ENCODE assay signal across 8 cellular contexts in the genomic region with DNA sequence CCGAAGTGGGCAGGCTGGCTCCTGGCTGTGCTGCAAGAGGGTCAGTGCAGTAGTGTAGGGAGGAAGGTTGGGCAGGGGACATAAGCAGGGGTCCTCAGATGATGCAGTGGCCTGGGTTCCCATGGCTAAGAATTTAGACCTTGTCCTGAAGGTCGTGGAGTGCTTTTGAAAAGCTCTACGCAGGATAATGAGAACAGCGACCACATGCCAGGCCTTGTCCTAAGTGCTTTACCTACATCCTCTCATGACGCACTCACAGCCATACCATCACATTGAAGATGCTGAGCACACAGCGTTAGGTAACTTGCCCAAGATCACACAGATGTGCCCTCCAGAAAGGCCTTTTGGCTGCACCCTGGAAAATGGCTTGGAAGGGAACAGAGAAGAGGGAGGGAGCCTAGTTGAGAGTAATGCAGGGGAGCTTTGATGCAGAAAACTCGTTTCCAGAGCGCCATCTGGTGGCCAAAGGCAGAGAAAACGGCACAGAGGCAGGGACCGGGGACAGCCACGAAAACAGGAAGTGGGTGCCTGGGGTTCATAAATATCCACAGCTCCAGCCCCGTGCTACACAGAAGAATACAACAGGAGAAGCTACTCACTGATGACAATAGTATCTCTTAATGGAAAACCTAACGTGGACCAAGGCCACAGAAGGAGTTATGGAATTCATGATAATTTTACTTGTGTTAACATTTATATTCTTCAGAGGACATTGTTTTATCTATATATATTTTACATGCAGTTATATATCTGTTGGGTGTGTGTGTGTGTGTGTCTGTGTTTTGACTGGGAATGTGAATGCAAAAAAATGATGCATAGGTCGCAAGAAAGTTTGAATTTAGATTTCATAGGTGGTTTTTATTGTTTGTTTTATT. TPM values are rescaled to one million over a fixed set of nuclear protein-coding genes. Genes with fewer than 3 reads are reported as not detected.
DNase-seq lines count a peak whose midpoint lies in the region; TF ChIP-seq lines count a peak whose summit lies in the region.

No MANE protein-coding gene starts in this region.

- CTCF ChIA-PET in RWPE1 (lab: Yijun Ruan, JAX) = interaction anchor here (0.5 to 7.2 kb wide), 66 partner anchors 9 to 743 kb away, joined by 3 to 102 read pairs (median 4); a partner anchor contains a TSS

- H3K4me3 ChIP-seq in osteoblast (ENCODE audit: insufficient read depth, low read length) = no peak overlapping the region
- peak overlapping the region; percentile 3 for H3K4me3 ChIP-seq in thymus (ENCODE audit: low read length)

- H3K27ac ChIP-seq in RWPE1 (no peak overlapping the region), osteoblast (ENCODE audit: low read depth, low read length) (no peak overlapping the region), thymus (ENCODE audit: low read depth) (no peak overlapping the region)

- TF ChIP-seq CTCF in RWPE1 (conservative IDR thresholded peaks at IDR 0.05; ENCODE audit: low read depth) = peak; percentile 94
- TF ChIP-seq CTCF in osteoblast (IDR thresholded peaks at IDR 0.05; ENCODE audit: extremely low read depth, low read depth, low read length) = peak; percentile 96

- no peaks in the 10 kb centered on the region for H3K27me3 Mint-ChIP-seq in activated T-helper 1 cell treated with anti-CD3 and anti-CD28 coated beads, Interleukin-12 subunit alpha, Interleukin-12 subunit beta, Interleukin-2, Interleukin-4 antibody, amounts not matched to agents 30 ng/mL and 10 ng/mL and 1 ng/mL, durations not matched to agents 14 hours and 24 hours and 36 hours (ENCODE audit: insufficient read depth)

- H3K4me1 ChIP-seq in osteoblast (ENCODE audit: insufficient read depth, low read length) (no peaks in the 10 kb centered on the region), thymus (ENCODE audit: control insufficient read depth, insufficient read depth, low read length) (peaks cover 13% of the 10 kb centered on the region)

- no peaks in the 10 kb centered on the region for H3K36me3 ChIP-seq in osteoblast (ENCODE audit: insufficient read depth, low read length)
- no peaks in the 10 kb centered on the region for H3K36me3 ChIP-seq in thymus (ENCODE audit: control insufficient read depth, insufficient read depth)

- H2AFZ ChIP-seq in osteoblast (ENCODE audit: low read length) = peak overlapping the region; percentile 88

- no peaks in the 10 kb centered on the region for H3K36me3 Mint-ChIP-seq in activated T-helper 1 cell treated with anti-CD3 and anti-CD28 coated beads, Interleukin-12 subunit alpha, Interleukin-12 subunit beta, Interleukin-2, Interleukin-4 antibody, amounts not matched to agents 30 ng/mL and 10 ng/mL and 1 ng/mL, durations not matched to agents 14 hours and 24 hours and 36 hours (ENCODE audit: low read depth)

- H3K9me3 Mint-ChIP-seq in activated T-helper 1 cell treated with anti-CD3 and anti-CD28 coated beads, Interleukin-12 subunit alpha, Interleukin-12 subunit beta, Interleukin-2, Interleukin-4 antibody, amounts not matched to agents 30 ng/mL and 10 ng/mL and 1 ng/mL, durations not matched to agents 14 hours and 24 hours and 36 hours = no peaks in the 10 kb centered on the region

- no peaks in the 10 kb centered on the region for H3K79me2 ChIP-seq in osteoblast (ENCODE audit: insufficient read depth, low read length)

- no peaks in the 10 kb centered on the region for H3K9me3 ChIP-seq in osteoblast (ENCODE audit: low read depth, low read length)
- no peaks in the 10 kb centered on the region for H3K9me3 ChIP-seq in thymus (ENCODE audit: control insufficient read depth)

- H3K4me1 Mint-ChIP-seq in activated T-helper 1 cell treated with anti-CD3 and anti-CD28 coated beads, Interleukin-12 subunit alpha, Interleukin-12 subunit beta, Interleukin-2, Interleukin-4 antibody, amounts not matched to agents 30 ng/mL and 10 ng/mL and 1 ng/mL, durations not matched to agents 14 hours and 24 hours and 36 hours (ENCODE audit: low read depth) = peaks cover 42% of the 10 kb centered on the region

- peak overlapping the region; percentile 24 for H3K4me3 Mint-ChIP-seq in activated T-helper 1 cell treated with anti-CD3 and anti-CD28 coated beads, Interleukin-12 subunit alpha, Interleukin-12 subunit beta, Interleukin-2, Interleukin-4 antibody, amounts not matched to agents 30 ng/mL and 10 ng/mL and 1 ng/mL, durations not matched to agents 14 hours and 24 hours and 36 hours

- DNase-seq in GDM1 (lab: John Stamatoyannopoulos, UW) = peak; percentile 83
- peak; percentile 81 for DNase-seq in H4 (ENCODE audit: low spot score)
- DNase-seq in Kasumi-1 (lab: John Stamatoyannopoulos, UW) = peak; percentile 95 to 96
- DNase-seq in RWPE1 (ENCODE audit: low spot score) = peak; percentile 88
- peak; percentile 82 for DNase-seq in activated T-helper 1 cell treated with anti-CD3 and anti-CD28 coated beads, Interleukin-12 subunit alpha, Interleukin-12 subunit beta, Interleukin-2, Interleukin-4 antibody, amounts not matched to agents 30 ng/mL and 10 ng/mL and 1 ng/mL, durations not matched to agents 14 hours and 24 hours and 36 hours (ENCODE audit: low spot score)
- DNase-seq in fibroblast of the conjunctiva (ENCODE audit: low read depth) = peak; percentile 58
- DNase-seq in osteoblast (ENCODE audit: insufficient read length, low spot score, missing footprints) = peak; percentile 94

- peak overlapping the region; percentile 76 for H3K27ac Mint-ChIP-seq in activated T-helper 1 cell treated with anti-CD3 and anti-CD28 coated beads, Interleukin-12 subunit alpha, Interleukin-12 subunit beta, Interleukin-2, Interleukin-4 antibody, amounts not matched to agents 30 ng/mL and 10 ng/mL and 1 ng/mL, durations not matched to agents 14 hours and 24 hours and 36 hours

- POLR2A ChIA-PET in RWPE1 (lab: Yijun Ruan, JAX; ENCODE audit: low non-redundant PET) = interaction anchor here (0.5 to 1.0 kb wide), 5 partner anchors 8 to 93 kb away, joined by 3 to 7 read pairs (median 3); a partner anchor contains a TSS

- H3K4me2 ChIP-seq in osteoblast (ENCODE audit: insufficient read depth, low read length) = peak overlapping the region; percentile 65

- intact Hi-C loops in activated T-helper 1 cell treated with anti-CD3 and anti-CD28 coated beads, Interleukin-12 subunit alpha, Interleukin-12 subunit beta, Interleukin-2, Interleukin-4 antibody, amounts not matched to agents 30 ng/mL and 10 ng/mL and 1 ng/mL, durations not matched to agents 14 hours and 24 hours and 36 hours (cut with micrococcal nuclease) = loop anchor here (1.0 to 2.0 kb wide), 8 partner anchors 9 to 295 kb away; a partner anchor contains a TSS

- 33% methylated on average over 14 of the region's 14 CpGs for WGBS in thymus

- H3K27me3 ChIP-seq in osteoblast (ENCODE audit: insufficient read depth, low read length) = no peaks in the 10 kb centered on the region
- H3K27me3 ChIP-seq in thymus (ENCODE audit: control insufficient read depth, insufficient read depth) = no peaks in the 10 kb centered on the region

- no peaks in the 10 kb centered on the region for H4K20me1 ChIP-seq in osteoblast (ENCODE audit: insufficient read depth, low read length)

RNA-seq across cellular contexts. Expression of a gene that starts 2.7 kb away (rescaled TPM):
- total RNA-seq in H4 (2014; rRNA removed; shearing (Covaris generic)) = not detected in 2 replicates
- total RNA-seq in activated T-helper 1 cell treated with anti-CD3 and anti-CD28 coated beads, Interleukin-12 subunit alpha, Interleukin-12 subunit beta, Interleukin-2, Interleukin-4 antibody, amounts not matched to agents 30 ng/mL and 10 ng/mL and 1 ng/mL, durations not matched to agents 14 hours and 24 hours and 36 hours = 2.2 TPM in 2 replicates
- total RNA-seq in osteoblast = under 0.01 TPM in 1 of 2 replicates, not detected in the other
- polyA plus RNA-seq in thymus = 0.52 TPM

RNA-seq across cellular contexts. Expression of a gene that starts 8.2 kb away (rescaled TPM):
- total RNA-seq in H4 (2014; rRNA removed; shearing (Covaris generic)) = 60.5 and 75.9 TPM in 2 replicates
- 26.4 and 28.7 TPM in 2 replicates for total RNA-seq in activated T-helper 1 cell treated with anti-CD3 and anti-CD28 coated beads, Interleukin-12 subunit alpha, Interleukin-12 subunit beta, Interleukin-2, Interleukin-4 antibody, amounts not matched to agents 30 ng/mL and 10 ng/mL and 1 ng/mL, durations not matched to agents 14 hours and 24 hours and 36 hours
- 69.0 and 90.8 TPM in 2 replicates for total RNA-seq in osteoblast
- 31.9 TPM for polyA plus RNA-seq in thymus

RNA-seq across cellular contexts. Expression of a gene that starts 37.0 kb away (rescaled TPM):
- 37.3 and 57.4 TPM in 2 replicates for total RNA-seq in H4 (2014; rRNA removed; shearing (Covaris generic))
- total RNA-seq in activated T-helper 1 cell treated with anti-CD3 and anti-CD28 coated beads, Interleukin-12 subunit alpha, Interleukin-12 subunit beta, Interleukin-2, Interleukin-4 antibody, amounts not matched to agents 30 ng/mL and 10 ng/mL and 1 ng/mL, durations not matched to agents 14 hours and 24 hours and 36 hours = 68.4 and 81.5 TPM in 2 replicates
- total RNA-seq in osteoblast = 50.1 and 52.1 TPM in 2 replicates
- 41.5 TPM for polyA plus RNA-seq in thymus

RNA-seq across cellular contexts. Expression of a gene that starts 52.1 kb away (rescaled TPM):
- total RNA-seq in H4 (2014; rRNA removed; shearing (Covaris generic)) = 79.5 and 119 TPM in 2 replicates
- 87.5 and 88.4 TPM in 2 replicates for total RNA-seq in activated T-helper 1 cell treated with anti-CD3 and anti-CD28 coated beads, Interleukin-12 subunit alpha, Interleukin-12 subunit beta, Interleukin-2, Interleukin-4 antibody, amounts not matched to agents 30 ng/mL and 10 ng/mL and 1 ng/mL, durations not matched to agents 14 hours and 24 hours and 36 hours
- 56.5 and 65.1 TPM in 2 replicates for total RNA-seq in osteoblast
- polyA plus RNA-seq in thymus = 39.4 TPM
